Comparison of ENCODE assay signal across 20 cellular contexts in genomic region chr3:172204716-172205115, GRCh38.
DNase-seq lines count a peak whose midpoint lies in the region; ATAC-seq and TF ChIP-seq lines count a peak whose summit lies in the region.
"Had no signal": no experiment of that assay in that cellular context is flagged by ENCODE, and none has a peak within 500 bp of the region (broad histone marks: within the 10 kb centered on the region; RNA-seq: fewer than 3 reads in every experiment).

No MANE protein-coding gene starts in this region.

- H2BK5ac ChIP-seq in H9 (ENCODE audit: insufficient read length, low read length) = peak overlapping the region; percentile 61

- H3K56ac ChIP-seq in H9 (ENCODE audit: insufficient read length, low read depth, low read length) = no peak overlapping the region

- H2AFZ ChIP-seq in H9 (ENCODE audit: low read length) (no peak overlapping the region), PC-3 (ENCODE audit: low read length) (no peak overlapping the region), hepatocyte (no peak overlapping the region)

- intact Hi-C loops in PC-3 (cut with micrococcal nuclease) = loop anchor here (2.0 to 10.0 kb wide), 4 partner anchors 52 to 160 kb away; no protein-coding TSS in a partner anchor

- H3K79me2 ChIP-seq in H9 (ENCODE audit: insufficient read depth, low read length) = peaks cover 10% of the 10 kb centered on the region; the same call in 1 of the 2 replicates
- peaks cover 77% of the 10 kb centered on the region for H3K79me2 ChIP-seq in PC-3 (ENCODE audit: low read length)
- peaks cover 89% of the 10 kb centered on the region for H3K79me2 ChIP-seq in hepatocyte

- H3K27me3 ChIP-seq in H9 (ENCODE audit: insufficient read depth, low read length) (no peaks in the 10 kb centered on the region), PC-3 (ENCODE audit: low read length) (no peaks in the 10 kb centered on the region), hepatocyte (no peaks in the 10 kb centered on the region), subcutaneous abdominal adipose tissue (ENCODE audit: control insufficient read depth in 5 of 5, insufficient read depth in 4 of 5, low read length in 5 of 5) (no peaks in the 10 kb centered on the region)
- H3K27me3 ChIP-seq: BE2C had no signal

- no peak overlapping the region for H3K14ac ChIP-seq in H9 (ENCODE audit: insufficient read depth, low read length)

- peaks cover 7% of the 10 kb centered on the region for H3K79me1 ChIP-seq in H9 (ENCODE audit: insufficient read depth, low read depth, low read length, poor library complexity, severe bottlenecking)

- H4K20me1 ChIP-seq in H9 (ENCODE audit: control insufficient read depth, insufficient read depth, insufficient read length) (no peaks in the 10 kb centered on the region), PC-3 (ENCODE audit: low read length) (no peaks in the 10 kb centered on the region), hepatocyte (ENCODE audit: insufficient read depth, poor library complexity, severe bottlenecking) (no peaks in the 10 kb centered on the region)

- H2BK20ac ChIP-seq in H9 (ENCODE audit: low read depth, low read length, poor library complexity, severe bottlenecking) = no peak overlapping the region

- H2BK120ac ChIP-seq in H9 (ENCODE audit: low read depth, low read length, poor library complexity, severe bottlenecking) = no peak overlapping the region

- H3K23ac ChIP-seq in H9 (ENCODE audit: insufficient read length, low read depth, low read length) = no peak overlapping the region

- H4K91ac ChIP-seq in H9 (ENCODE audit: insufficient read length, low read depth, low read length) = no peak overlapping the region

- no peak overlapping the region for H2BK12ac ChIP-seq in H9 (ENCODE audit: insufficient read length, low read depth, low read length)

- H3K23me2 ChIP-seq in H9 (ENCODE audit: insufficient read length, low read depth, low read length, poor library complexity, severe bottlenecking) = no peaks in the 10 kb centered on the region

- H3K9me3 ChIP-seq in H9 (ENCODE audit: control insufficient read depth, low read depth, low read length) (no peaks in the 10 kb centered on the region), PC-3 (ENCODE audit: low read length) (no peaks in the 10 kb centered on the region), hepatocyte (ENCODE audit: low read depth) (no peaks in the 10 kb centered on the region), subcutaneous abdominal adipose tissue (ENCODE audit: control insufficient read depth in 5 of 5, low read length in 5 of 5) (no peaks in the 10 kb centered on the region)
- H3K9me3 ChIP-seq: BE2C had no signal

- H3K27ac ChIP-seq in H9 (ENCODE audit: insufficient read length, low read depth, low read length) = no peak overlapping the region
- H3K27ac ChIP-seq in PC-3 (ENCODE audit: low read length) = peak overlapping the region; percentile 76; the same call in 1 of the 2 replicates
- H3K27ac ChIP-seq in hepatocyte = peak overlapping the region; percentile 85
- H3K27ac ChIP-seq in subcutaneous abdominal adipose tissue (ENCODE audit: low read depth, low read length) = peak overlapping the region; percentile 27
- H3K27ac ChIP-seq: KMS-11, RWPE1 had no signal

- no TSS peak for BruUV-seq in PC-3 (replicated peaks; lab: Mats Ljungman, UMichigan)

- no peak overlapping the region; a peak in 1 of 7 replicates for H3K27ac Mint-ChIP-seq in H9
- H3K27ac Mint-ChIP-seq: activated CD4-positive, alpha-beta memory T cell treated with anti-CD3 and anti-CD28 coated beads, Interleukin-2, amount 10 ng/mL, durations not matched to agents 7 days and 5 days; activated naive CD8-positive, alpha-beta T cell treated with anti-CD3 and anti-CD28 coated beads for 36 hours; T-cell had no signal

- H3K9ac ChIP-seq in H9 (ENCODE audit: extremely low read depth, insufficient read length, low read length) (no peak overlapping the region), PC-3 (ENCODE audit: low read length) (no peak overlapping the region), subcutaneous abdominal adipose tissue (ENCODE audit: low read length in 5 of 5) (no peak overlapping the region)
- H3K9ac ChIP-seq: KMS-11 had no signal

- no CpG with 5 or more reads among the region's 5 CpGs for WGBS in H9 (ENCODE audit: extremely low coverage, insufficient read length, low lambda C conversion rate)
- WGBS in hepatocyte (ENCODE audit: low lambda C conversion rate, missing lambda C conversion rate) = 79% methylated on average over 5 of the region's 5 CpGs

- H3K4me3 ChIP-seq in PC-3 (ENCODE audit: low read length) (no peak overlapping the region), hepatocyte (no peak overlapping the region), subcutaneous abdominal adipose tissue (ENCODE audit: low read depth in 1 of 5, low read length in 5 of 5) (no peak overlapping the region)

- H3K4me2 ChIP-seq in H9 (ENCODE audit: insufficient read depth, insufficient read length, low read length) (no peak overlapping the region), PC-3 (ENCODE audit: low read length) (no peak overlapping the region), hepatocyte (peak overlapping the region; percentile 67)
- H3K4me2 ChIP-seq: KMS-11 had no signal

- POLR2A ChIA-PET in PC-3 (lab: Charles Lee; ENCODE audit: unreplicated experiment) = no interaction called here

- TF ChIP-seq CTCF in H9 (conservative IDR thresholded peaks at IDR 0.05) (no peak), PC-3 (conservative IDR thresholded peaks at IDR 0.05; ENCODE audit: low read depth, low read length) (no peak), hepatocyte (IDR thresholded peaks at IDR 0.05; ENCODE audit: poor library complexity) (no peak), GM20000 (IDR thresholded peaks at IDR 0.05; ENCODE audit: extremely low read depth, missing control alignments) (no peak)

- H3K9me2 ChIP-seq in PC-3 (replicated peaks; ENCODE audit: low read length) (no peaks in the 10 kb centered on the region), hepatocyte (replicated peaks; ENCODE audit: insufficient read depth) (no peaks in the 10 kb centered on the region)

- no peak for DNase-seq in H9
- no peak for DNase-seq in PC-3
- no peak for DNase-seq in hepatocyte (ENCODE audit: low spot score)
- DNase-seq in GM20000 (ENCODE audit: low spot score) = no peak
- DNase-seq in stimulated activated naive CD8-positive, alpha-beta T cell treated with anti-CD3 and anti-CD28 coated beads, Interleukin-15, Interleukin-2, amounts not matched to agents 100 U/mL and 50 U/mL, for 24 hours = no peak
- DNase-seq: activated CD4-positive, alpha-beta memory T cell treated with anti-CD3 and anti-CD28 coated beads, Interleukin-2, amount 10 ng/mL, durations not matched to agents 7 days and 5 days; activated naive CD8-positive, alpha-beta T cell treated with anti-CD3 and anti-CD28 coated beads for 36 hours; activated T-cell treated with anti-CD3 and anti-CD28 coated beads, Interleukin-2, amount 50 U/mL, for 48 hours; BE2C; H7; NCI-H1105; NCI-H345; NK-92 treated with Interleukin-12 subunit alpha and Interleukin-12 subunit beta, amount 100 ng/mL, for 24 hours; stimulated activated CD4-positive, alpha-beta T cell treated with anti-CD3 and anti-CD28 coated beads, Interleukin-1b, Interleukin-23, amount 100 ng/mL, for 48 hours; T-cell had no signal

- H3T11ph ChIP-seq in H9 (ENCODE audit: low read length) = no peak overlapping the region

- H3K27me3 Mint-ChIP-seq in H9 (ENCODE audit: low read depth) = no peaks in the 10 kb centered on the region
- H3K27me3 Mint-ChIP-seq: activated CD4-positive, alpha-beta memory T cell treated with anti-CD3 and anti-CD28 coated beads, Interleukin-2, amount 10 ng/mL, durations not matched to agents 7 days and 5 days; activated naive CD8-positive, alpha-beta T cell treated with anti-CD3 and anti-CD28 coated beads for 36 hours; T-cell had no signal

- H2AK5ac ChIP-seq in H9 (ENCODE audit: insufficient read length, low read length) = peak overlapping the region; percentile 56

- H3K4me1 Mint-ChIP-seq in H9 = peaks cover 36 to 47% of the 10 kb centered on the region in 2 experiments
- H3K4me1 Mint-ChIP-seq: activated naive CD8-positive, alpha-beta T cell treated with anti-CD3 and anti-CD28 coated beads for 36 hours had no signal

- H4K5ac ChIP-seq in H9 (ENCODE audit: insufficient read length, low read depth, low read length) = no peak overlapping the region

- no peak for ATAC-seq in PC-3
- ATAC-seq in stimulated activated naive CD8-positive, alpha-beta T cell treated with anti-CD3 and anti-CD28 coated beads, Interleukin-15, Interleukin-2, amounts not matched to agents 100 U/mL and 50 U/mL, for 24 hours = no peak
- ATAC-seq in HG02970 (IDR thresholded peaks at IDR 0.05; ENCODE audit: low FRiP score, unreplicated experiment) = no peak
- ATAC-seq: T-cell had no signal

- H3K4me1 ChIP-seq in H9 (ENCODE audit: insufficient read depth, low read length) (peaks cover 15% of the 10 kb centered on the region), PC-3 (ENCODE audit: insufficient read depth, low read length) (peaks cover 36% of the 10 kb centered on the region), hepatocyte (ENCODE audit: insufficient read depth) (peaks cover 48% of the 10 kb centered on the region), subcutaneous abdominal adipose tissue (ENCODE audit: control insufficient read depth in 5 of 5, insufficient read depth in 5 of 5, low read length in 5 of 5) (peaks cover 2 to 50% (median 45%) of the 10 kb centered on the region in 5 donors)

- H4K8ac ChIP-seq in H9 (replicated peaks; ENCODE audit: insufficient read length, low read depth, low read length) = no peak overlapping the region

- peaks cover 5% of the 10 kb centered on the region for H3K36me3 ChIP-seq in PC-3 (ENCODE audit: low read depth, low read length)
- H3K36me3 ChIP-seq in hepatocyte (replicated peaks; ENCODE audit: insufficient read depth, low read depth) = no peaks in the 10 kb centered on the region
- peaks cover 0 to 6% (median 0%) of the 10 kb centered on the region in 5 donors for H3K36me3 ChIP-seq in subcutaneous abdominal adipose tissue (ENCODE audit: control insufficient read depth in 5 of 5, insufficient read depth in 5 of 5, low read length in 5 of 5)
- H3K36me3 ChIP-seq: BE2C had no signal

- CTCF ChIA-PET in PC-3 (lab: Charles Lee) = no interaction called here

- H3K4me3 Mint-ChIP-seq in H9 = no peak overlapping the region
- H3K4me3 Mint-ChIP-seq: activated CD4-positive, alpha-beta memory T cell treated with anti-CD3 and anti-CD28 coated beads, Interleukin-2, amount 10 ng/mL, durations not matched to agents 7 days and 5 days; activated naive CD8-positive, alpha-beta T cell treated with anti-CD3 and anti-CD28 coated beads for 36 hours; T-cell had no signal

- peak overlapping the region; percentile 57 for H3K18ac ChIP-seq in H9 (ENCODE audit: insufficient read length, low read depth, low read length)

- peaks cover 12 to 13% of the 10 kb centered on the region in 2 experiments for H3K9me3 Mint-ChIP-seq in H9
- H3K9me3 Mint-ChIP-seq: neural crest cell had no signal

- H3K36me3 Mint-ChIP-seq in H9 (ENCODE audit: insufficient read depth in 1 of 3, low read depth in 3 of 3) = peaks cover 16 to 23% (median 22%) of the 10 kb centered on the region in 3 experiments

- peaks cover 6% of the 10 kb centered on the region for H3F3A ChIP-seq in PC-3 (ENCODE audit: low read length, unreplicated experiment)

- H2BK15ac ChIP-seq in H9 (ENCODE audit: low read depth, low read length) = no peak overlapping the region

- no peak overlapping the region for H3K4ac ChIP-seq in H9 (ENCODE audit: low read depth, low read length)
